In genomic region chr3:36214460-36214859, GRCh38 we compare ENCODE assay signal across 15 cellular contexts.
"Had no signal": no experiment of that assay in that cellular context is flagged by ENCODE, and none has a peak within 500 bp of the region (broad histone marks: within the 10 kb centered on the region; RNA-seq: fewer than 3 reads in every experiment).

No MANE protein-coding gene starts in this region.

- H3K27me3 Mint-ChIP-seq: activated CD8-positive, alpha-beta T cell treated with anti-CD3 and anti-CD28 coated beads for 36 hours; activated naive CD8-positive, alpha-beta T cell treated with anti-CD3 and anti-CD28 coated beads, Interleukin-2, amount 10 ng/mL, durations not matched to agents 7 days and 5 days; central memory CD8-positive, alpha-beta T cell; memory B cell; stimulated activated memory B cell treated with anti-CD40 and anti-IgM and Interleukin-4, amounts not matched to agents 10 μg/mL and 1 μg/mL and 100 μg/mL, for 72 hours had no signal

- H3K4me1 Mint-ChIP-seq: activated naive CD8-positive, alpha-beta T cell treated with anti-CD3 and anti-CD28 coated beads, Interleukin-2, amount 10 ng/mL, durations not matched to agents 7 days and 5 days; central memory CD8-positive, alpha-beta T cell; memory B cell; stimulated activated memory B cell treated with anti-CD40 and anti-IgM and Interleukin-4, amounts not matched to agents 10 μg/mL and 1 μg/mL and 100 μg/mL, for 72 hours had no signal

- H3K9me3 Mint-ChIP-seq: activated CD8-positive, alpha-beta T cell treated with anti-CD3 and anti-CD28 coated beads for 36 hours; activated naive CD8-positive, alpha-beta T cell treated with anti-CD3 and anti-CD28 coated beads, Interleukin-2, amount 10 ng/mL, durations not matched to agents 7 days and 5 days; activated T-helper 2 cell treated with anti-CD3 and anti-CD28 coated beads, Interferon-gamma antibody, Interleukin-2, Interleukin-4, amounts not matched to agents 10 μg/mL and 5 μg/mL and 100 μg/mL, durations not matched to agents 14 hours and 24 hours and 36 hours had no signal

- DNase-seq: activated CD4-positive, alpha-beta T cell treated with anti-CD3 and anti-CD28 coated beads for 48 hours; activated CD4-positive, CD25-positive, alpha-beta regulatory T cell; activated CD8-positive, alpha-beta T cell treated with anti-CD3 and anti-CD28 coated beads for 36 hours; activated naive CD4-positive, alpha-beta T cell treated with Interleukin-2 at 50 U/mL for 16 hours; activated naive CD8-positive, alpha-beta T cell treated with anti-CD3 and anti-CD28 coated beads, Interleukin-2, amount 10 ng/mL, durations not matched to agents 7 days and 5 days; activated T-cell treated with anti-CD3 and anti-CD28 coated beads, Interleukin-2, amount 50 U/mL, for 1 hour; brain microvascular endothelial cell; hypothalamus; left ventricle myocardium inferior; right lobe of liver; stimulated activated CD4-positive, alpha-beta T cell treated with anti-CD3 and anti-CD28 coated beads, Interleukin-4, amount 100 ng/mL, for 4 hours had no signal

- H3K4me3 Mint-ChIP-seq: activated CD8-positive, alpha-beta T cell treated with anti-CD3 and anti-CD28 coated beads for 36 hours; activated naive CD8-positive, alpha-beta T cell treated with anti-CD3 and anti-CD28 coated beads, Interleukin-2, amount 10 ng/mL, durations not matched to agents 7 days and 5 days; central memory CD8-positive, alpha-beta T cell; memory B cell; stimulated activated memory B cell treated with anti-CD40 and anti-IgM and Interleukin-4, amounts not matched to agents 10 μg/mL and 1 μg/mL and 100 μg/mL, for 72 hours had no signal

- ATAC-seq: activated CD8-positive, alpha-beta T cell treated with anti-CD3 and anti-CD28 coated beads for 36 hours; right lobe of liver; stimulated activated memory B cell treated with anti-CD40 and anti-IgM and Interleukin-4, amounts not matched to agents 10 μg/mL and 1 μg/mL and 100 μg/mL, for 72 hours had no signal

- H3K36me3 Mint-ChIP-seq: activated naive CD8-positive, alpha-beta T cell treated with anti-CD3 and anti-CD28 coated beads, Interleukin-2, amount 10 ng/mL, durations not matched to agents 7 days and 5 days; memory B cell; stimulated activated memory B cell treated with anti-CD40 and anti-IgM and Interleukin-4, amounts not matched to agents 10 μg/mL and 1 μg/mL and 100 μg/mL, for 72 hours had no signal

- H3K27ac Mint-ChIP-seq: activated CD8-positive, alpha-beta T cell treated with anti-CD3 and anti-CD28 coated beads for 36 hours; activated naive CD8-positive, alpha-beta T cell treated with anti-CD3 and anti-CD28 coated beads, Interleukin-2, amount 10 ng/mL, durations not matched to agents 7 days and 5 days; activated T-helper 2 cell treated with anti-CD3 and anti-CD28 coated beads, Interferon-gamma antibody, Interleukin-2, Interleukin-4, amounts not matched to agents 10 μg/mL and 5 μg/mL and 100 μg/mL, durations not matched to agents 14 hours and 24 hours and 36 hours; memory B cell; stimulated activated memory B cell treated with anti-CD40 and anti-IgM and Interleukin-4, amounts not matched to agents 10 μg/mL and 1 μg/mL and 100 μg/mL, for 72 hours had no signal
